Comparison of ENCODE assay signal across 23 cellular contexts in the genomic region with DNA sequence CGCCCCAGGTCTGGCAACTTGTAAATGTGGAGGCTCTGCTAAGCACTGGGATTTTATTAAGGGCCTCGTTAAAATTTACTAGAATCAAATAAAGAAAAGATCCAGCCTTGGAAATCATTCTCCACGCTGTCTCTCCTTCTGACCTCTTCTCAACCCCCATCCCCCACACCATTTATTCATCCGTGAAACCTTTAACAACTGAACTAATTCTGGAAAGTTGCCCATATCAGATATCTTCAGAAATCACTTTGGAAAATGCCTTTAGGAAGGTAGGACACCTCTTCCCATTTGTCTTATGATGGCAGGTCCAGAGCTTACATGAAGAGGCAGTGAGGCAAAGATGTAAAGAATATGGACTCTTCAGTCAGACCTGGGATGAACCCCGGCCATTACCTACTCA.
"Had no signal": no experiment of that assay in that cellular context is flagged by ENCODE, and none has a peak within 500 bp of the region (broad histone marks: within the 10 kb centered on the region; RNA-seq: fewer than 3 reads in every experiment).

No MANE protein-coding gene starts in this region.

- H3K4me1 ChIP-seq: pancreas, psoas muscle had no signal

- DNase-seq: activated CD4-positive, alpha-beta memory T cell treated with anti-CD3 and anti-CD28 coated beads, Interleukin-2, amount 10 ng/mL, durations not matched to agents 7 days and 5 days; activated CD4-positive, alpha-beta T cell treated with anti-CD3 and anti-CD28 coated beads, Interleukin-2, amount 10 ng/mL, durations not matched to agents 7 days and 5 days; activated CD4-positive, CD25-positive, alpha-beta regulatory T cell treated with anti-CD3 and anti-CD28 coated beads, Interleukin-2, amount 50 U/mL, for 72 hours; activated gamma-delta T cell treated with Interleukin-2 at 50 U/mL for 16 hours; activated naive CD4-positive, alpha-beta T cell treated with anti-CD3 and anti-CD28 coated beads, Interleukin-2, amount 50 U/mL, for 16 hours; activated T-cell treated with anti-CD3 and anti-CD28 coated beads, Interleukin-2, amount 50 U/mL, for 4 hours; amniotic stem cell; brain microvascular endothelial cell; dorsolateral prefrontal cortex; effector memory CD4-positive, alpha-beta T cell; left ventricle myocardium superior; nucleus accumbens; pancreas; psoas muscle; stimulated activated CD4-positive, alpha-beta T cell treated with anti-CD3 and anti-CD28 coated beads, Interleukin-15, amount 100 ng/mL, for 24 hours; stimulated activated CD4-positive, alpha-beta T cell treated with anti-CD3 and anti-CD28 coated beads, Interleukin-2, amount 100 ng/mL, for 24 hours; stimulated activated naive B cell treated with anti-CD40 and anti-IgM and Interleukin-4, amounts not matched to agents 10 μg/mL and 1 μg/mL and 100 μg/mL, for 72 hours; stomach; T1000; tibial artery had no signal

- H3K4me3 ChIP-seq: coronary artery, dorsolateral prefrontal cortex, pancreas, psoas muscle, right atrium auricular region, stomach, tibial artery had no signal

- H3K27me3 ChIP-seq: brain microvascular endothelial cell, right atrium auricular region, stomach, tibial artery had no signal

- H3K9me3 ChIP-seq: pancreas, psoas muscle, right atrium auricular region, stomach, tibial artery had no signal

- H3K27ac ChIP-seq: brain microvascular endothelial cell, coronary artery, dorsolateral prefrontal cortex, pancreas, psoas muscle, right atrium auricular region, stomach, tibial artery had no signal

- H3K36me3 ChIP-seq: brain microvascular endothelial cell, pancreas, right atrium auricular region, stomach, tibial artery had no signal

- ATAC-seq: activated T-cell treated with anti-CD3 and anti-CD28 coated beads, Interleukin-2, amount 50 U/mL, for 4 hours; activated T-helper 17 cell treated with anti-CD3 and anti-CD28 coated beads, Interleukin-2, amount 50 U/mL, for 72 hours; left ventricle myocardium superior; pancreas; psoas muscle; stimulated activated naive B cell treated with anti-CD40 and anti-IgM and Interleukin-4, amounts not matched to agents 10 μg/mL and 1 μg/mL and 100 μg/mL, for 72 hours had no signal
